In the genomic region with DNA sequence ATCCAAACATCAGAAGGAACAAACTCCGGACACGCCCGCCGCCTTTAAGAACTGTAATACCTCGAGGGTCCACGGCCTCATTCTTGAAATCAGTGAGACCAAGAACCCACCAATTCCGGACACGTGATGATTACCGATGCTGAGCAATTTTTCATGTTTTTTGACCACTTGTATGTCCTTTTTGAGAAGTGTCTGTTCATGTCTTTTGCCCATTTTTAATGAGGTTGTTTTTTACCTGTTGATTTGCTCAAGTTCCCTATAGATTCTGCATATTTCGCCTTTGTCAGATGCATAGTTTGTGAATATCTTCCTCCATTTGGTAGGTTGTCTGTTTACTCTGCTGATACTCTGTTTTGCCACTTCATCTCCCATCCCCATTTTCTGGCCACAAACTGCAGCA, we compare ENCODE assay signal across 14 cellular contexts.
A peak's percentile ranks its signal among the peaks of the same experiment; 100 is the strongest.
DNase-seq lines count a peak whose midpoint lies in the region; ATAC-seq and TF ChIP-seq lines count a peak whose summit lies in the region.
"Had no signal": no experiment of that assay in that cellular context is flagged by ENCODE, and none has a peak within 500 bp of the region (broad histone marks: within the 10 kb centered on the region; RNA-seq: fewer than 3 reads in every experiment).

No MANE protein-coding gene starts in this region.

- no peak for DNase-seq in activated naive CD4-positive, alpha-beta T cell treated with anti-CD3 and anti-CD28 coated beads for 36 hours
- DNase-seq in activated naive CD4-positive, alpha-beta T cell treated with Interleukin-2 at 50 U/mL for 16 hours = no peak
- DNase-seq in activated B cell treated with CpG ODN at 0.5 μM for 24 hours (no peak), thoracic aorta (ENCODE audit: low spot score) (no peak), amygdala (lab: John Stamatoyannopoulos, UW) (no peak)
- DNase-seq: amniotic stem cell; effector CD4-positive, alpha-beta T cell; hippocampal formation; NCI-H1436 treated with DMSO at 0.1 percent for 48 hours; NCI-H526 treated with DMSO at 0.1 percent for 48 hours; stimulated activated naive B cell treated with anti-CD40 and anti-IgM and Interleukin-4, amounts not matched to agents 10 μg/mL and 1 μg/mL and 100 μg/mL, for 72 hours had no signal

- CTCF ChIA-PET in activated naive CD4-positive, alpha-beta T cell treated with anti-CD3 and anti-CD28 coated beads for 36 hours (lab: Charles Lee) = interaction anchor here (0.6 kb wide), 1 partner anchor 35 kb away, joined by 3 read pairs; no protein-coding TSS in a partner anchor
- CTCF ChIA-PET in activated B cell treated with CpG ODN at 0.5 μM for 24 hours (lab: Charles Lee) = no interaction called here

- peaks cover 42% of the 10 kb centered on the region for H3K4me1 ChIP-seq in mesodermal cell (ENCODE audit: control insufficient read depth, insufficient read depth, low read length, poor library complexity, severe bottlenecking)
- H3K4me1 ChIP-seq in thoracic aorta (ENCODE audit: control insufficient read depth in 1 of 2, low read depth in 2 of 2) = peaks cover 11 to 38% of the 10 kb centered on the region in 2 donors

- no peak overlapping the region for H3K4me3 ChIP-seq in mesodermal cell (ENCODE audit: extremely low read depth, insufficient read depth, low read length, poor library complexity, severe bottlenecking)
- H3K4me3 ChIP-seq in thoracic aorta = no peak overlapping the region

- no peak for TF ChIP-seq CTCF in activated B cell treated with CpG ODN at 0.5 μM for 24 hours (IDR thresholded peaks at IDR 0.05)
- TF ChIP-seq CTCF in thoracic aorta (IDR thresholded peaks at IDR 0.05) = no peak

- intact Hi-C loops in activated naive CD4-positive, alpha-beta T cell treated with anti-CD3 and anti-CD28 coated beads for 36 hours (cut with micrococcal nuclease) = no loop called here
- intact Hi-C loops in activated B cell treated with CpG ODN at 0.5 μM for 24 hours (cut with micrococcal nuclease) = no loop called here

- peaks cover 7% of the 10 kb centered on the region for H3K9me3 Mint-ChIP-seq in activated naive CD4-positive, alpha-beta T cell treated with anti-CD3 and anti-CD28 coated beads for 36 hours
- peaks cover 10% of the 10 kb centered on the region for H3K9me3 Mint-ChIP-seq in activated B cell treated with CpG ODN at 0.5 μM for 24 hours

- peaks cover 3% of the 10 kb centered on the region for H3K27me3 Mint-ChIP-seq in activated naive CD4-positive, alpha-beta T cell treated with anti-CD3 and anti-CD28 coated beads for 36 hours (ENCODE audit: low read depth)
- H3K27me3 Mint-ChIP-seq in activated B cell treated with CpG ODN at 0.5 μM for 24 hours = peaks cover 24% of the 10 kb centered on the region

- peak overlapping the region; percentile 50 for H3K27ac Mint-ChIP-seq in activated naive CD4-positive, alpha-beta T cell treated with anti-CD3 and anti-CD28 coated beads for 36 hours
- H3K27ac Mint-ChIP-seq in activated B cell treated with CpG ODN at 0.5 μM for 24 hours = peak overlapping the region; percentile 24
- H3K27ac Mint-ChIP-seq: stimulated activated naive B cell treated with anti-CD40 and anti-IgM and Interleukin-4, amounts not matched to agents 10 μg/mL and 1 μg/mL and 100 μg/mL, for 72 hours had no signal

- H3K4me1 Mint-ChIP-seq in activated naive CD4-positive, alpha-beta T cell treated with anti-CD3 and anti-CD28 coated beads for 36 hours (ENCODE audit: low read depth) = peaks cover 25% of the 10 kb centered on the region
- H3K4me1 Mint-ChIP-seq in activated B cell treated with CpG ODN at 0.5 μM for 24 hours = no peaks in the 10 kb centered on the region

- H3K27me3 ChIP-seq in thoracic aorta (replicated peaks; ENCODE audit: insufficient read depth) = no peaks in the 10 kb centered on the region

- H3K9me3 ChIP-seq in mesodermal cell (ENCODE audit: control insufficient read depth, low read length) = no peaks in the 10 kb centered on the region
- no peaks in the 10 kb centered on the region for H3K9me3 ChIP-seq in thoracic aorta

- H3K36me3 Mint-ChIP-seq in activated naive CD4-positive, alpha-beta T cell treated with anti-CD3 and anti-CD28 coated beads for 36 hours (ENCODE audit: low read depth) = peaks cover 12% of the 10 kb centered on the region
- no peaks in the 10 kb centered on the region for H3K36me3 Mint-ChIP-seq in activated B cell treated with CpG ODN at 0.5 μM for 24 hours (ENCODE audit: low read depth)

- ATAC-seq in activated B cell treated with CpG ODN at 0.5 μM for 24 hours (ENCODE audit: low read depth) (no peak), thoracic aorta (ENCODE audit: insufficient number of reproducible peaks, low FRiP score, low read depth) (no peak), HG02973 (IDR thresholded peaks at IDR 0.05; ENCODE audit: unreplicated experiment) (no peak), GM21390 (IDR thresholded peaks at IDR 0.05; ENCODE audit: unreplicated experiment) (no peak)

- 95% methylated on average over 9 of the region's 10 CpGs for WGBS in mesodermal cell (ENCODE audit: insufficient coverage in 2 of 2), 2 experiments

- no peaks in the 10 kb centered on the region for H3K36me3 ChIP-seq in mesodermal cell (ENCODE audit: control insufficient read depth, insufficient read depth, low read length)
- no peaks in the 10 kb centered on the region for H3K36me3 ChIP-seq in thoracic aorta

- H3K27ac ChIP-seq in mesodermal cell (ENCODE audit: low read depth, low read length, severe bottlenecking) (peak overlapping the region; percentile 95), thoracic aorta (peak overlapping the region; percentile 71 to 81)

- H3K4me3 Mint-ChIP-seq in activated naive CD4-positive, alpha-beta T cell treated with anti-CD3 and anti-CD28 coated beads for 36 hours = no peak overlapping the region
- no peak overlapping the region for H3K4me3 Mint-ChIP-seq in activated B cell treated with CpG ODN at 0.5 μM for 24 hours
- H3K4me3 Mint-ChIP-seq: stimulated activated naive B cell treated with anti-CD40 and anti-IgM and Interleukin-4, amounts not matched to agents 10 μg/mL and 1 μg/mL and 100 μg/mL, for 72 hours had no signal

- POLR2A ChIA-PET in activated B cell treated with CpG ODN at 0.5 μM for 24 hours (lab: Charles Lee) = no interaction called here
